Comparison of ENCODE assay signal across 25 cellular contexts in the genomic region with DNA sequence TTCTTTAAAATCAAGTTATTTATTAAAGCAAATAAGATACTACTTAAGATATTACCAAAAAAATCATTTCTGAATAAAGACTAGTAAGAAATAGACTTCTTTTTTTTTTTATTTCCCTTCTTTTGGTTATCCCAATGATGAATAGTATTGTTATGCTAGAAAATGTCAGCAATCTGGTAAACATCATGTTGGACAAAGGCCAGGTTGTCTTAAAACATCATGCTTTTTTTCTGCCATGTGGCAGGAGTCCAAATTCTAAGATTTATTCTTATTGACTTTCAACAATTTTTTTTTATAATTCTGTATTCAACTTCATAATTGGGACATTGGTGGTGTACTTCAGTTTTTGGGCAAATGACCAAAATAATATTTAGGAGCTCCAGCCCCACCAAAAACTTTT. TPM values are rescaled to one million over a fixed set of nuclear protein-coding genes. Genes with fewer than 3 reads are reported as not detected.
DNase-seq lines count a peak whose midpoint lies in the region; ATAC-seq and TF ChIP-seq lines count a peak whose summit lies in the region.
"Had no signal": no experiment of that assay in that cellular context is flagged by ENCODE, and none has a peak within 500 bp of the region (broad histone marks: within the 10 kb centered on the region; RNA-seq: fewer than 3 reads in every experiment).

No MANE protein-coding gene starts in this region.

- no peak overlapping the region for H2AFZ ChIP-seq in GM23248

- H4K20me1 ChIP-seq in GM23248 (ENCODE audit: insufficient read depth), result no peaks in the 10 kb centered on the region

- H3K27me3 ChIP-seq in GM23248 (replicated peaks; ENCODE audit: insufficient read depth) (no peaks in the 10 kb centered on the region), upper lobe of right lung (no peaks in the 10 kb centered on the region)
- H3K27me3 ChIP-seq: dorsolateral prefrontal cortex, sigmoid colon, stomach, tibial nerve had no signal

- no peak overlapping the region for H3K27ac ChIP-seq in GM23248
- H3K27ac ChIP-seq in upper lobe of right lung, result no peak overlapping the region
- H3K27ac ChIP-seq: dorsolateral prefrontal cortex, epithelial cell of prostate, tibial nerve had no signal

- no peak overlapping the region for H3K4me3 ChIP-seq in AG10803 (ENCODE audit: low read length)
- no peak overlapping the region for H3K4me3 ChIP-seq in GM23248
- H3K4me3 ChIP-seq in fibroblast of the aortic adventitia (ENCODE audit: low read depth, low read length), result no peak overlapping the region
- no peak overlapping the region for H3K4me3 ChIP-seq in upper lobe of right lung
- H3K4me3 ChIP-seq: dorsolateral prefrontal cortex, sigmoid colon had no signal

- H3K9me2 ChIP-seq in GM23248 (ENCODE audit: insufficient read depth), result no peaks in the 10 kb centered on the region

- DNase-seq in AG10803 (ENCODE audit: low read depth), result peak; percentile 36
- DNase-seq in GM23248, result peak; percentile 4
- peak; percentile 81 for DNase-seq in amniotic epithelial cell (ENCODE audit: low read depth)
- DNase-seq in fibroblast of the aortic adventitia (ENCODE audit: low read depth), result peak; percentile 57
- DNase-seq in upper lobe of right lung, result no peak
- no peak for DNase-seq in effector CD4-positive, alpha-beta T cell
- no peak for DNase-seq in Ammon's horn (ENCODE audit: low spot score)
- no peak for DNase-seq in cortex of kidney (lab: John Stamatoyannopoulos, UW)
- DNase-seq: activated CD4-positive, alpha-beta T cell treated with anti-CD3 and anti-CD28 coated beads, Interleukin-2, amount 50 U/mL, for 1 hour; aorta; caudate nucleus; dorsolateral prefrontal cortex; H7; hippocampal formation; immature natural killer cell; NCI-H2107; posterior cingulate gyrus; stomach; T-helper 9 cell had no signal

- H3K4me1 ChIP-seq in GM23248 (ENCODE audit: insufficient read depth), result peaks cover 32% of the 10 kb centered on the region
- H3K4me1 ChIP-seq in upper lobe of right lung, result no peaks in the 10 kb centered on the region
- H3K4me1 ChIP-seq: stomach had no signal

- H3K36me3 ChIP-seq in GM23248 (ENCODE audit: low read depth), result peaks cover 49% of the 10 kb centered on the region
- no peaks in the 10 kb centered on the region for H3K36me3 ChIP-seq in upper lobe of right lung
- H3K36me3 ChIP-seq: sigmoid colon, stomach had no signal

- ATAC-seq in upper lobe of right lung, result no peak
- ATAC-seq: WTC11 had no signal

- H3K9me3 ChIP-seq in GM23248 (ENCODE audit: low read depth), result no peaks in the 10 kb centered on the region
- no peaks in the 10 kb centered on the region for H3K9me3 ChIP-seq in upper lobe of right lung
- H3K9me3 ChIP-seq: sigmoid colon, stomach, tibial nerve had no signal

- no peak overlapping the region for H3K4me2 ChIP-seq in GM23248 (ENCODE audit: unreplicated experiment)

- peaks cover 8% of the 10 kb centered on the region for H3F3A ChIP-seq in GM23248 (ENCODE audit: insufficient read depth)

- in situ Hi-C loops in GM23248 (cut with MboI), result loop anchor here (10.0 kb wide), 1 partner anchor 187 kb away; no protein-coding TSS in a partner anchor

- TF ChIP-seq CTCF in AG10803 (conservative IDR thresholded peaks at IDR 0.05; ENCODE audit: low read length), result no peak
- TF ChIP-seq CTCF in fibroblast of the aortic adventitia (IDR thresholded peaks at IDR 0.05; ENCODE audit: insufficient read depth, low read length), result no peak
- TF ChIP-seq CTCF in upper lobe of right lung (IDR thresholded peaks at IDR 0.05), result no peak

- peaks cover 68% of the 10 kb centered on the region for H3K79me2 ChIP-seq in GM23248 (ENCODE audit: insufficient read depth)

- no peak overlapping the region for H3K9ac ChIP-seq in GM23248

- intact Hi-C loops in upper lobe of right lung (cut with DNase I), result loop anchor here (10.0 kb wide), 1 partner anchor 183 kb away; no protein-coding TSS in a partner anchor

RNA-seq across cellular contexts. Expression of a gene that starts 10.6 kb away (rescaled TPM):
- 432 and 441 TPM in 2 replicates for total RNA-seq in GM23248 (2014; rRNA removed; shearing (Covaris generic))
- polyA plus RNA-seq in GM23248 (2016; fragmentation: Nextera tagmentation; extraction: Ambion mirVana), result 483 and 504 TPM in 2 replicates
- total RNA-seq in fibroblast of the aortic adventitia (ENCODE audit: low replicate concordance) (1,482 and 2,298 TPM in 2 replicates), upper lobe of right lung (753 TPM)
- total RNA-seq: activated T-helper 1 cell treated with anti-CD3 and anti-CD28 coated beads, Interleukin-12 subunit alpha, Interleukin-12 subunit beta, Interleukin-2, Interleukin-4 antibody, amounts not matched to agents 30 ng/mL and 10 ng/mL and 1 ng/mL, durations not matched to agents 14 hours and 24 hours and 36 hours; H7 had no signal
- polyA plus RNA-seq: immature natural killer cell, neural cell had no signal

Comparison
In these comparisons a context has a peak if more than half of its experiments do, and no peak if none do; other contexts are left out.
1. DNase-seq: peak in AG10803 (single experiment), GM23248 (single experiment), amniotic epithelial cell (single experiment) and fibroblast of the aortic adventitia (single experiment); none in upper lobe of right lung (single experiment), effector CD4-positive, alpha-beta T cell (single experiment), Ammon's horn (single experiment) and cortex of kidney (single experiment).